ENCODE assay signal across 16 cellular contexts in genomic region chr16:11494029-11494428, GRCh38.
"Had no signal": no experiment of that assay in that cellular context is flagged by ENCODE, and none has a peak within 500 bp of the region (broad histone marks: within the 10 kb centered on the region; RNA-seq: fewer than 3 reads in every experiment).

No MANE protein-coding gene starts in this region.

- ATAC-seq: body of pancreas; esophagus mucosa; left colon; natural killer cell; right cardiac atrium; stimulated activated naive B cell treated with anti-CD40 and anti-IgM and Interleukin-4, amounts not matched to agents 10 μg/mL and 1 μg/mL and 100 μg/mL, for 72 hours had no signal

- H3K36me3 ChIP-seq: upper lobe of left lung had no signal

- FAIRE-seq: endometrium had no signal

- H3K27me3 ChIP-seq: body of pancreas, upper lobe of left lung had no signal

- H3K4me3 ChIP-seq: body of pancreas, upper lobe of left lung had no signal

- H3K9me3 ChIP-seq: body of pancreas had no signal

- DNase-seq: activated B cell treated with CpG ODN at 0.5 μM for 24 hours; activated CD4-positive, alpha-beta T cell treated with anti-CD3 and anti-CD28 coated beads, Interleukin-2, amount 50 U/mL, for 1 hour; activated effector memory CD4-positive, alpha-beta T cell treated with Interleukin-2 at 50 U/mL for 16 hours; activated T-cell treated with anti-CD3 and anti-CD28 coated beads, Interleukin-2, amount 50 U/mL, for 1 hour; body of pancreas; central memory CD4-positive, alpha-beta T cell; left colon; mammary epithelial cell; natural killer cell; nucleus accumbens; right cardiac atrium; stimulated activated CD4-positive, alpha-beta T cell treated with anti-CD3 and anti-CD28 coated beads, Interleukin-1b, Interleukin-23, amount 100 ng/mL, for 48 hours; stimulated activated naive B cell treated with anti-CD40 and anti-IgM and Interleukin-4, amounts not matched to agents 10 μg/mL and 1 μg/mL and 100 μg/mL, for 72 hours; upper lobe of left lung had no signal
